In the genomic region with DNA sequence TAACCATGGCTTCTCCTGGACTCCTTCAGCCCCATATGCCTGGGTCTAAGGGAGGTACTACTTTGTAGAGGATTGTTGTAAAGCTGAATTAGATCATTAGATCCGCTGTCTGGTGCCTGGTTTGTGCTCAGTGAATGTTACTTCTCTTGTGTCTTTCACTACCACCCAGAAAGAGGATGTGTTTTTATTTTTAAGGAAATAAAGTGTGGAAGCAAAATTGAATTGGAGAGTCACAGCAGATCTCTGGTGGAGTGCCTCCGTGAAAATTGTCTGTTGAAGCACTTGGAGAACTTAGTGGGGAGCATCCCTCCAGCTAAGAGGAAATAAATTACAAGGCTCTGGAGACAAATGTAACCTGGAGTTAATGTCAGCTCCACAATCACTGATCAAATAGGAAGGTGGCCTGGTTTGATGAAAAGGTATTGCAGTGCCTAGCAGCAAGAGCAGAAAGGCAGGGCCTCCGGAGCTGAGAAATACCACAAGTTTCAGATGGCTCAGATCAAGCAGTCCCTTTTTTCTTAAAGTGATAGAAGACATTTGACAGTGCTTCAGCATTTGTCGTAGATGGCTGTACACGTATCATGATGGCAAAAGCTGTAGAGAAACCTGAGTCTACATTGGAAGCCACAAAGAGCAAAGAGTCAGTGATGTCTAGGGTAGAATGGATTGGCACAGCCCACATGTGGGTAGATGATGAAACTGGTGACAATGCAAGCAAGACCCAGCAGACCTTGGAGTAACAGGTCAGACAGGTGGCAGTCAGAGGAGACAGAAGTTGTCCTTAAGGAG, we compare ENCODE assay signal across 14 cellular contexts.
A peak's percentile ranks its signal among the peaks of the same experiment; 100 is the strongest.
DNase-seq lines count a peak whose midpoint lies in the region; ATAC-seq and TF ChIP-seq lines count a peak whose summit lies in the region.
"Had no signal": no experiment of that assay in that cellular context is flagged by ENCODE, and none has a peak within 500 bp of the region (broad histone marks: within the 10 kb centered on the region; RNA-seq: fewer than 3 reads in every experiment).

No MANE protein-coding gene starts in this region.

- no peak overlapping the region for H3K4me3 ChIP-seq in breast epithelium
- H3K4me3 ChIP-seq: SJSA1, spleen had no signal

- H3K27me3 Mint-ChIP-seq in activated T-helper 2 cell treated with anti-CD3 and anti-CD28 coated beads, Interferon-gamma antibody, Interleukin-2, Interleukin-4, amounts not matched to agents 10 μg/mL and 5 μg/mL and 100 μg/mL, durations not matched to agents 14 hours and 24 hours and 36 hours (ENCODE audit: low read depth), result no peaks in the 10 kb centered on the region
- H3K27me3 Mint-ChIP-seq: CD8-positive, alpha-beta memory T cell; naive B cell had no signal

- DNase-seq in stimulated activated CD4-positive, alpha-beta T cell treated with anti-CD3 and anti-CD28 coated beads, Interleukin-1b, Interleukin-23, amount 100 ng/mL, for 48 hours, result peak; percentile 36
- no peak for DNase-seq in stimulated activated CD4-positive, alpha-beta T cell treated with anti-CD3 and anti-CD28 coated beads, Interleukin-2, amount 100 ng/mL, for 48 hours
- DNase-seq in activated T-helper 2 cell treated with anti-CD3 and anti-CD28 coated beads, Interferon-gamma antibody, Interleukin-2, Interleukin-4, amounts not matched to agents 10 μg/mL and 5 μg/mL and 100 μg/mL, durations not matched to agents 14 hours and 24 hours and 36 hours (ENCODE audit: low spot score), result no peak
- DNase-seq in NCI-H1694 treated with DMSO at 0.1 percent for 48 hours (lab: John Stamatoyannopoulos, UW) (no peak), breast epithelium (ENCODE audit: low spot score in 2 of 2) (no peak), NCI-H774 (lab: John Stamatoyannopoulos, UW) (no peak)
- DNase-seq: effector CD4-positive, alpha-beta T cell; naive B cell; NCI-H1092; spleen had no signal

- no peak for ATAC-seq in GM18907 (IDR thresholded peaks at IDR 0.05; ENCODE audit: unreplicated experiment)

- H3K4me1 Mint-ChIP-seq in activated T-helper 2 cell treated with anti-CD3 and anti-CD28 coated beads, Interferon-gamma antibody, Interleukin-2, Interleukin-4, amounts not matched to agents 10 μg/mL and 5 μg/mL and 100 μg/mL, durations not matched to agents 14 hours and 24 hours and 36 hours (ENCODE audit: low read depth), result peaks cover 44% of the 10 kb centered on the region

- no peak overlapping the region for H3K4me3 Mint-ChIP-seq in activated T-helper 2 cell treated with anti-CD3 and anti-CD28 coated beads, Interferon-gamma antibody, Interleukin-2, Interleukin-4, amounts not matched to agents 10 μg/mL and 5 μg/mL and 100 μg/mL, durations not matched to agents 14 hours and 24 hours and 36 hours (ENCODE audit: low read depth)

- H3K27ac ChIP-seq in KOPT-K1 (ENCODE audit: low read depth, low read length, poor library complexity, severe bottlenecking) (peak overlapping the region; percentile 87), breast epithelium (no peak overlapping the region)

- H3K36me3 ChIP-seq in KOPT-K1 (ENCODE audit: insufficient read depth, low read length), result no peaks in the 10 kb centered on the region
- no peaks in the 10 kb centered on the region for H3K36me3 ChIP-seq in breast epithelium
- H3K36me3 ChIP-seq: SJSA1 had no signal

- TF ChIP-seq POLR2A in breast epithelium (IDR thresholded peaks at IDR 0.05), result no peak

- intact Hi-C loops in activated T-helper 2 cell treated with anti-CD3 and anti-CD28 coated beads, Interferon-gamma antibody, Interleukin-2, Interleukin-4, amounts not matched to agents 10 μg/mL and 5 μg/mL and 100 μg/mL, durations not matched to agents 14 hours and 24 hours and 36 hours (cut with micrococcal nuclease), result loop anchor here (5.0 kb wide), 1 partner anchor 35 kb away; no protein-coding TSS in a partner anchor
- intact Hi-C loops in breast epithelium (cut with DNase I; ENCODE audit: low total_unique reads), result no loop called here

- peaks cover 12% of the 10 kb centered on the region for H3K36me3 Mint-ChIP-seq in activated T-helper 2 cell treated with anti-CD3 and anti-CD28 coated beads, Interferon-gamma antibody, Interleukin-2, Interleukin-4, amounts not matched to agents 10 μg/mL and 5 μg/mL and 100 μg/mL, durations not matched to agents 14 hours and 24 hours and 36 hours (ENCODE audit: low read depth)

- no peak for TF ChIP-seq CTCF in breast epithelium (IDR thresholded peaks at IDR 0.05)

- H3K9me3 ChIP-seq in KOPT-K1 (ENCODE audit: insufficient read depth, low read length, poor library complexity, severe bottlenecking) (no peaks in the 10 kb centered on the region), breast epithelium (no peaks in the 10 kb centered on the region)
- H3K9me3 ChIP-seq: SJSA1, spleen had no signal

- H3K27ac Mint-ChIP-seq in activated T-helper 2 cell treated with anti-CD3 and anti-CD28 coated beads, Interferon-gamma antibody, Interleukin-2, Interleukin-4, amounts not matched to agents 10 μg/mL and 5 μg/mL and 100 μg/mL, durations not matched to agents 14 hours and 24 hours and 36 hours, result peak overlapping the region; percentile 77

- H3K27me3 ChIP-seq in breast epithelium, result no peaks in the 10 kb centered on the region
- H3K27me3 ChIP-seq: SJSA1, spleen had no signal

- H3K4me1 ChIP-seq in breast epithelium, result peaks cover 0 to 9% of the 10 kb centered on the region in 2 donors

- no peaks in the 10 kb centered on the region for H3K9me3 Mint-ChIP-seq in activated T-helper 2 cell treated with anti-CD3 and anti-CD28 coated beads, Interferon-gamma antibody, Interleukin-2, Interleukin-4, amounts not matched to agents 10 μg/mL and 5 μg/mL and 100 μg/mL, durations not matched to agents 14 hours and 24 hours and 36 hours
- H3K9me3 Mint-ChIP-seq: CD8-positive, alpha-beta memory T cell; naive B cell had no signal
